11 cellular contexts compared by ENCODE assay signal in genomic region chrX:14564058-14564457, GRCh38. TPM values are rescaled to one million over a fixed set of nuclear protein-coding genes. Genes with fewer than 3 reads are reported as not detected.
"Had no signal": no experiment of that assay in that cellular context is flagged by ENCODE, and none has a peak within 500 bp of the region (broad histone marks: within the 10 kb centered on the region; RNA-seq: fewer than 3 reads in every experiment).

No MANE protein-coding gene starts in this region.

- DNase-seq: IMR-90, KBM-7, KG1 had no signal

- FAIRE-seq: HTR-8/SVneo, K562 had no signal

- ATAC-seq: HepG2, K562 had no signal

- H3K27ac Mint-ChIP-seq: IgD-negative memory B cell had no signal

- H3K27ac ChIP-seq: HL-60, KMS-11 had no signal

- H3K4me3 ChIP-seq: K562 had no signal

- H3K9ac ChIP-seq: KMS-11 had no signal

- H3K4me2 ChIP-seq: KMS-11 had no signal

- H3K36me3 Mint-ChIP-seq: IgD-negative memory B cell had no signal

RNA-seq across cellular contexts. Expression of gene GLRA2, which starts 34.7 kb away (rescaled TPM):
- total RNA-seq: HepG2, HT-29, HT1080, IMR-90, K562 had no signal
